11 cellular contexts compared by ENCODE assay signal in the genomic region with DNA sequence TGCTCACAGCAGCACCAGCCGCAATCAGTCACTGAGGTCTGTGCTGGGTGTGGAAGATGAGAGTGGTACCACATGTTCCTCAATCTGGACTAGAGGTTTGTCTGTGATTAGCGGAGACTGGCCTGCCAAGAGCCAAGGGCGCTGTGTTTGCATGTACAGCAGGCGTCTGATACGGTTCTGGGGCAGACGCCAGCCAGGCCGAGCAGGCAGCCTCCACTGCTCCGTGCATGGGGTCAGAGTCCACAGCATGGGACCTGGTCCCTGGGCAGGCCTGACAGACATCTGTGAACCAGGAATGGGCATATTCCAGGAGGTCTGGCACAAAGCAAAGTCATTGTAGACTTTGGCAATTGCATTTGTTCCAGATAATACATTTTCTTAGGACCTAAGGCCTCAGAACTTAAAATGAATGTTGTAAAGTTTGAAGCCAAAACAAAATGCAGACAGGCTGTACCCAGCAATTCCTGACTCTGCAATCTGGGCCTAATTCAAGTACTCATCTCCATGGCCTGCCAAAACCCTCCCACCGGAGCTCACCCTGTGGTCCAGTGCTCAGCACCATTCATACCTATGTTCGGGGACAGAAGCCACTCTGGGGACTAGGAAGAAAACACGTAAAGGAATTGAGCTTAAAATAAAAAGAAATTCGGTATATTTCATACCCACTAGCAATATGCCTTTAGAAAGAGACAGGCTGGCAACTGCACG. TPM values are rescaled to one million over a fixed set of nuclear protein-coding genes. Genes with fewer than 3 reads are reported as not detected.
DNase-seq lines count a peak whose midpoint lies in the region; ATAC-seq and TF ChIP-seq lines count a peak whose summit lies in the region.
"Had no signal": no experiment of that assay in that cellular context is flagged by ENCODE, and none has a peak within 500 bp of the region (broad histone marks: within the 10 kb centered on the region; RNA-seq: fewer than 3 reads in every experiment).

No MANE protein-coding gene starts in this region.

- no peak overlapping the region for H3K4me3 ChIP-seq in upper lobe of right lung
- no peak overlapping the region for H3K4me3 ChIP-seq in CD8-positive, alpha-beta T cell (ENCODE audit: low read depth, low read length)
- H3K4me3 ChIP-seq: gastrocnemius medialis had no signal

- no peak overlapping the region for H3K27ac Mint-ChIP-seq in CD8-positive, alpha-beta T cell
- H3K27ac Mint-ChIP-seq: activated naive CD8-positive, alpha-beta T cell had no signal

- H3K4me3 Mint-ChIP-seq in CD8-positive, alpha-beta T cell, result no peak overlapping the region
- H3K4me3 Mint-ChIP-seq: activated naive CD8-positive, alpha-beta T cell had no signal

- H3K9me3 Mint-ChIP-seq in CD8-positive, alpha-beta T cell, result no peaks in the 10 kb centered on the region

- ATAC-seq in upper lobe of right lung, result peak; percentile 69
- ATAC-seq in HG03175 (IDR thresholded peaks at IDR 0.05; ENCODE audit: unreplicated experiment), result no peak
- ATAC-seq in CD8-positive, alpha-beta T cell, result no peak

- intact Hi-C loops in upper lobe of right lung (cut with DNase I), result no loop called here
- intact Hi-C loops in CD8-positive, alpha-beta T cell (cut with DNase I, micrococcal nuclease), result no loop called here

- peak overlapping the region; percentile 60 for H3K27ac ChIP-seq in upper lobe of right lung
- no peak overlapping the region for H3K27ac ChIP-seq in CD8-positive, alpha-beta T cell (ENCODE audit: low read depth, low read length)
- H3K27ac ChIP-seq: parathyroid adenoma had no signal

- POLR2A ChIA-PET in CD8-positive, alpha-beta T cell (lab: Charles Lee), result no interaction called here

- no peaks in the 10 kb centered on the region for H3K4me1 Mint-ChIP-seq in CD8-positive, alpha-beta T cell (ENCODE audit: low read depth)

- DNase-seq in NCI-H1694 (lab: John Stamatoyannopoulos, UW) (peak; percentile 61), fibroblast of gingiva (ENCODE audit: low read depth) (peak; percentile 74), mesenteric fat pad (ENCODE audit: low spot score) (peak; percentile 86), upper lobe of right lung (peak; percentile 62), DMS79 (lab: John Stamatoyannopoulos, UW) (no peak)
- DNase-seq in CD8-positive, alpha-beta T cell, result no peak
- DNase-seq: dermis blood vessel endothelial cell, gastrocnemius medialis had no signal

- no peaks in the 10 kb centered on the region for H3K4me1 ChIP-seq in upper lobe of right lung
- no peaks in the 10 kb centered on the region for H3K4me1 ChIP-seq in CD8-positive, alpha-beta T cell (ENCODE audit: insufficient read depth, low read length)
- H3K4me1 ChIP-seq: parathyroid adenoma had no signal

- TF ChIP-seq CTCF in upper lobe of right lung (IDR thresholded peaks at IDR 0.05), result no peak
- TF ChIP-seq CTCF in CD8-positive, alpha-beta T cell (IDR thresholded peaks at IDR 0.05), result no peak

- H3K36me3 ChIP-seq in upper lobe of right lung, result no peaks in the 10 kb centered on the region
- H3K36me3 ChIP-seq in CD8-positive, alpha-beta T cell (ENCODE audit: insufficient read depth, low read length), result no peaks in the 10 kb centered on the region

- CTCF ChIA-PET in CD8-positive, alpha-beta T cell (lab: Charles Lee), result no interaction called here

- H3K27me3 ChIP-seq in upper lobe of right lung, result peaks cover 5% of the 10 kb centered on the region
- no peaks in the 10 kb centered on the region for H3K27me3 ChIP-seq in CD8-positive, alpha-beta T cell (ENCODE audit: insufficient read depth, low read length)
- H3K27me3 ChIP-seq: gastrocnemius medialis had no signal

- H3K27me3 Mint-ChIP-seq in CD8-positive, alpha-beta T cell (ENCODE audit: low read depth), result peaks cover 2% of the 10 kb centered on the region
- H3K27me3 Mint-ChIP-seq: activated naive CD8-positive, alpha-beta T cell had no signal

- no peaks in the 10 kb centered on the region for H3K9me3 ChIP-seq in upper lobe of right lung
- H3K9me3 ChIP-seq in CD8-positive, alpha-beta T cell (ENCODE audit: low read length), result no peaks in the 10 kb centered on the region
- H3K9me3 ChIP-seq: gastrocnemius medialis had no signal

- peaks cover 5% of the 10 kb centered on the region for H3K36me3 Mint-ChIP-seq in CD8-positive, alpha-beta T cell

RNA-seq across cellular contexts. Expression of a gene that starts 50.0 kb away (rescaled TPM):
- total RNA-seq in mesenteric fat pad (121 TPM), upper lobe of right lung (58.8 TPM)
- under 1 TPM; 0.14 to 0.39 TPM for total RNA-seq in CD8-positive, alpha-beta T cell

Comparison
In these comparisons a context has a peak if more than half of its experiments do, and no peak if none do; other contexts are left out.
1. DNase-seq: peak in NCI-H1694 (single experiment), fibroblast of gingiva (single experiment), mesenteric fat pad (single experiment) and upper lobe of right lung (single experiment); none in DMS79 (single experiment) and CD8-positive, alpha-beta T cell (0 of 7).
2. RNA of a gene that starts 50.0 kb away (total RNA-seq): 121 TPM in mesenteric fat pad (single experiment) and 58.8 TPM in upper lobe of right lung (single experiment); 0.14 to 0.39 TPM in CD8-positive, alpha-beta T cell; every median in the first group is over 10 times any median in the second.